9 cellular contexts compared by ENCODE assay signal in the genomic region with DNA sequence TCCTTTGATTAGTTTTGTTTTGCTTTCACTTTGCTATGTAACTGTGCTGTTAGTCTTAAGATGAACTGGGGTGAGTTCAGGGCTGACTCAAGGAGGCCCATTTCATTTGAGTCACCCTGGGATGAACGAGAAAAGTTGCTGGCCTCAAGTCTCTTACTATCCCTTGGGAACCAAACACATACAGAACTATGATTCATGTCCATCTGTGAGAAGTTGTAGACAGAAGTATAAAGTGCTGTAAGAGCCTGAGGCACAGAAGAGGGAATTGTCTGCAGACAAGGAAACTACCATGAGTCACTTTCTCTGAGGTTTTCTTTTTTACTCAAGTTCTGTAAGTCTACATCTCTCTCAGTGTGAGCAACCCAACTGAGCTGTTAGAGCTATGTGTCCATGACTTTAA.
DNase-seq lines count a peak whose midpoint lies in the region; ATAC-seq and TF ChIP-seq lines count a peak whose summit lies in the region.
"Had no signal": no experiment of that assay in that cellular context is flagged by ENCODE, and none has a peak within 500 bp of the region (broad histone marks: within the 10 kb centered on the region; RNA-seq: fewer than 3 reads in every experiment).

No MANE protein-coding gene starts in this region.

- H3K4me3 ChIP-seq in epithelial cell of proximal tubule (ENCODE audit: low read depth, low read length) (no peak overlapping the region), gastrocnemius medialis (no peak overlapping the region)

- H3K36me3 Mint-ChIP-seq in activated CD8-positive, alpha-beta memory T cell treated with anti-CD3 and anti-CD28 coated beads, Interleukin-2, amount 10 ng/mL, durations not matched to agents 7 days and 5 days = no peaks in the 10 kb centered on the region
- H3K36me3 Mint-ChIP-seq: activated naive CD4-positive, alpha-beta T cell treated with anti-CD3 and anti-CD28 coated beads, Interleukin-2, amount 50 U/mL, for 24 hours had no signal

- no peaks in the 10 kb centered on the region for H3K9me3 Mint-ChIP-seq in activated CD8-positive, alpha-beta memory T cell treated with anti-CD3 and anti-CD28 coated beads, Interleukin-2, amount 10 ng/mL, durations not matched to agents 7 days and 5 days (ENCODE audit: low read depth)
- H3K9me3 Mint-ChIP-seq: activated naive CD4-positive, alpha-beta T cell treated with anti-CD3 and anti-CD28 coated beads, Interleukin-2, amount 50 U/mL, for 24 hours had no signal

- no peaks in the 10 kb centered on the region for H3K36me3 ChIP-seq in gastrocnemius medialis

- H3K27ac Mint-ChIP-seq in activated CD8-positive, alpha-beta memory T cell treated with anti-CD3 and anti-CD28 coated beads, Interleukin-2, amount 10 ng/mL, durations not matched to agents 7 days and 5 days = peak overlapping the region; percentile 90
- H3K27ac Mint-ChIP-seq: activated naive CD4-positive, alpha-beta T cell treated with anti-CD3 and anti-CD28 coated beads, Interleukin-2, amount 50 U/mL, for 24 hours had no signal

- TF ChIP-seq POLR2A in gastrocnemius medialis (IDR thresholded peaks at IDR 0.05) = no peak

- no peaks in the 10 kb centered on the region for H3K9me3 ChIP-seq in gastrocnemius medialis

- H3K4me3 Mint-ChIP-seq in activated CD8-positive, alpha-beta memory T cell treated with anti-CD3 and anti-CD28 coated beads, Interleukin-2, amount 10 ng/mL, durations not matched to agents 7 days and 5 days = peak overlapping the region; percentile 66
- H3K4me3 Mint-ChIP-seq: activated naive CD4-positive, alpha-beta T cell treated with anti-CD3 and anti-CD28 coated beads, Interleukin-2, amount 50 U/mL, for 24 hours had no signal

- TF ChIP-seq CTCF in epithelial cell of proximal tubule (conservative IDR thresholded peaks at IDR 0.05; ENCODE audit: low read depth, low read length) = no peak
- no peak for TF ChIP-seq CTCF in gastrocnemius medialis (IDR thresholded peaks at IDR 0.05 in 4 of 5, conservative IDR thresholded peaks at IDR 0.05 in 1 of 5)

- H3K27me3 Mint-ChIP-seq in activated CD8-positive, alpha-beta memory T cell treated with anti-CD3 and anti-CD28 coated beads, Interleukin-2, amount 10 ng/mL, durations not matched to agents 7 days and 5 days = no peaks in the 10 kb centered on the region

- peak overlapping the region in 3 of 4 donors; percentile 33 to 52 (median 49) for H3K27ac ChIP-seq in gastrocnemius medialis

- peaks cover 16% of the 10 kb centered on the region for H3K4me1 Mint-ChIP-seq in activated CD8-positive, alpha-beta memory T cell treated with anti-CD3 and anti-CD28 coated beads, Interleukin-2, amount 10 ng/mL, durations not matched to agents 7 days and 5 days

- no peaks in the 10 kb centered on the region for H3K27me3 ChIP-seq in gastrocnemius medialis

- in situ Hi-C loops in gastrocnemius medialis (cut with MboI; ENCODE audit: low sequenced_read_pairs in 4 of 4) = no loop called here

- peak; percentile 93 for ATAC-seq in activated CD8-positive, alpha-beta memory T cell treated with anti-CD3 and anti-CD28 coated beads, Interleukin-2, amount 10 ng/mL, durations not matched to agents 7 days and 5 days
- peak; percentile 86 for ATAC-seq in HG02763 (IDR thresholded peaks at IDR 0.05; ENCODE audit: unreplicated experiment)
- peak; percentile 72 to 80 for ATAC-seq in gastrocnemius medialis

- intact Hi-C loops in gastrocnemius medialis (cut with DNase I; ENCODE audit: low total_unique reads) = no loop called here

- DNase-seq in activated CD8-positive, alpha-beta memory T cell treated with anti-CD3 and anti-CD28 coated beads, Interleukin-2, amount 10 ng/mL, durations not matched to agents 7 days and 5 days = peak; percentile 44
- no peak for DNase-seq in activated CD8-positive, alpha-beta memory T cell treated with anti-CD3 and anti-CD28 coated beads for 24 hours
- DNase-seq in RKO (ENCODE audit: low spot score) (peak; percentile 78), epithelial cell of proximal tubule (ENCODE audit: low read depth) (peak; percentile 53), gastrocnemius medialis (peak in 1 of 2 donors; percentile 31), iPS-NIHi11 (ENCODE audit: low spot score) (no peak), NCI-H2196 treated with DMSO at 0.1 percent for 48 hours (lab: John Stamatoyannopoulos, UW; ENCODE audit: unreplicated experiment) (no peak)

- H3K4me1 ChIP-seq in gastrocnemius medialis = peaks cover 4 to 14% of the 10 kb centered on the region in 2 donors

- CTCF ChIA-PET in activated CD8-positive, alpha-beta memory T cell treated with anti-CD3 and anti-CD28 coated beads, Interleukin-2, amount 10 ng/mL, durations not matched to agents 7 days and 5 days (lab: Charles Lee) = interaction anchor here (1.3 kb wide), 1 partner anchor 38 kb away, joined by 3 read pairs; no protein-coding TSS in a partner anchor

Comparison
In these comparisons a context has a peak if more than half of its experiments do, and no peak if none do; other contexts are left out.
1. DNase-seq: peak in activated CD8-positive, alpha-beta memory T cell treated with anti-CD3 and anti-CD28 coated beads, Interleukin-2, amount 10 ng/mL, durations not matched to agents 7 days and 5 days (single experiment), RKO (single experiment) and epithelial cell of proximal tubule (single experiment); none in activated CD8-positive, alpha-beta memory T cell treated with anti-CD3 and anti-CD28 coated beads for 24 hours (single experiment), iPS-NIHi11 (single experiment) and NCI-H2196 treated with DMSO at 0.1 percent for 48 hours (single experiment).
2. Peak in every context shown above with its lines, with median percentiles within 50 percentile points of each other: ATAC-seq.